Comparison of ENCODE assay signal across 5 cellular contexts in genomic region chr1:34055828-34056227, GRCh38.
"Had no signal": no experiment of that assay in that cellular context is flagged by ENCODE, and none has a peak within 500 bp of the region (broad histone marks: within the 10 kb centered on the region; RNA-seq: fewer than 3 reads in every experiment).

No MANE protein-coding gene starts in this region.

- H3K27ac ChIP-seq: HL-60 had no signal

- ATAC-seq: GM23338 had no signal

- H2AFZ ChIP-seq: GM23338 had no signal

- H3K4me2 ChIP-seq: GM23338 had no signal

- H3K4me3 ChIP-seq: GM23338 had no signal

- DNase-seq: H9, HCEC 1CT, KG1 had no signal
